In the genomic region with DNA sequence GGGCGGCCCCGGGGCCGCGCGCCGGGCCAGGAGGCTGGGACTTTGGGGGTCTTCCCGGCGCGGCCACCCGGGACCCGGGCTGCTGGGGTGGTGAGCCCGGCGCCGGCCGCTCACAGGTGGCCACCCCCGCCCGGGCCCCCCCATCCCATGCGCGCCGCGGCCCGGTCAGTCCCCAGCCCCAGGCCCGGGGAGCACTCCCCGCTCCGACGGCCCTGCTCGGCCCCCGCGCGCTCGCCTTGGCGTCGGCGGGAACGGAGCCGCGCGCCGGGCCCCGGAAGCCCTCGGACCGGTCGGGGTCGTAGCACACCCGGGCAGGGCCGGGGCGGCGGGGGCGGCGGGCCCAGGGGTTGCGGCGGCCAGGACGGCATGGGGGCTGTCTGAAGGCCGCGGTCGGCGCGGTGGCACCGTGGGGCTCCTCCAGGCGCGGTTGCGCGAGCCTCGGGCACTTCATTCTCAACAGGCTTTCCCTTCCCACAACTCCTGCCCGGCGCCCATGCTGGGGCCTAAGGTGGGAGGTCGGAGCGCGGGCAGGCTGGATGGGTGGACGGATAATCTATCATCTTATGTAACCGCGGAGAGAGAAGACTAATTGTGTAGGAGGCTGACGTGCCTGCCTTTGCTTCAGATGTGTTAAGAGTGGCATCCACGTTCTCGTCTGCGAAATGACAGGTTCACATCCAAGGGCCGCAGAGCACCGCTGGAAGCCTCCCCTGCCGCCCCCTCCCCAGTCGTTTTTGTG, we compare ENCODE assay signal across 1 cellular context.
TF ChIP-seq lines count a peak whose summit lies in the region.

No MANE protein-coding gene starts in this region.

TF ChIP-seq in HepG2, 621 proteins besides CTCF, POLR2A, EP300 and RAD21 (continued from another document and continues in another):
- TF ChIP-seq, protein P1, sequence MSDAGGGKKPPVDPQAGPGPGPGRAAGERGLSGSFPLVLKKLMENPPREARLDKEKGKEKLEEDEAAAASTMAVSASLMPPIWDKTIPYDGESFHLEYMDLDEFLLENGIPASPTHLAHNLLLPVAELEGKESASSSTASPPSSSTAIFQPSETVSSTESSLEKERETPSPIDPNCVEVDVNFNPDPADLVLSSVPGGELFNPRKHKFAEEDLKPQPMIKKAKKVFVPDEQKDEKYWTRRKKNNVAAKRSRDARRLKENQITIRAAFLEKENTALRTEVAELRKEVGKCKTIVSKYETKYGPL (CRISPR knock-in tag; IDR thresholded peaks at IDR 0.05) = peak; percentile 77; the same call in 1 of the 2 replicates
- 0 out of 2 replicates have a peak, but pooled peaks have one; percentile 11 for TF ChIP-seq ELF3 (CRISPR knock-in tag; IDR thresholded peaks at IDR 0.05)
- TF ChIP-seq CHCHD3 (CRISPR knock-in tag; IDR thresholded peaks at IDR 0.05) = no peak
- no peak for TF ChIP-seq MIER3 (CRISPR knock-in tag; IDR thresholded peaks at IDR 0.05; ENCODE audit: borderline replicate concordance)
- peak; percentile 13 for TF ChIP-seq AGO2 (optimal IDR thresholded peaks at IDR 0.05; ENCODE audit: low read depth, low read length)
- TF ChIP-seq, protein P2, sequence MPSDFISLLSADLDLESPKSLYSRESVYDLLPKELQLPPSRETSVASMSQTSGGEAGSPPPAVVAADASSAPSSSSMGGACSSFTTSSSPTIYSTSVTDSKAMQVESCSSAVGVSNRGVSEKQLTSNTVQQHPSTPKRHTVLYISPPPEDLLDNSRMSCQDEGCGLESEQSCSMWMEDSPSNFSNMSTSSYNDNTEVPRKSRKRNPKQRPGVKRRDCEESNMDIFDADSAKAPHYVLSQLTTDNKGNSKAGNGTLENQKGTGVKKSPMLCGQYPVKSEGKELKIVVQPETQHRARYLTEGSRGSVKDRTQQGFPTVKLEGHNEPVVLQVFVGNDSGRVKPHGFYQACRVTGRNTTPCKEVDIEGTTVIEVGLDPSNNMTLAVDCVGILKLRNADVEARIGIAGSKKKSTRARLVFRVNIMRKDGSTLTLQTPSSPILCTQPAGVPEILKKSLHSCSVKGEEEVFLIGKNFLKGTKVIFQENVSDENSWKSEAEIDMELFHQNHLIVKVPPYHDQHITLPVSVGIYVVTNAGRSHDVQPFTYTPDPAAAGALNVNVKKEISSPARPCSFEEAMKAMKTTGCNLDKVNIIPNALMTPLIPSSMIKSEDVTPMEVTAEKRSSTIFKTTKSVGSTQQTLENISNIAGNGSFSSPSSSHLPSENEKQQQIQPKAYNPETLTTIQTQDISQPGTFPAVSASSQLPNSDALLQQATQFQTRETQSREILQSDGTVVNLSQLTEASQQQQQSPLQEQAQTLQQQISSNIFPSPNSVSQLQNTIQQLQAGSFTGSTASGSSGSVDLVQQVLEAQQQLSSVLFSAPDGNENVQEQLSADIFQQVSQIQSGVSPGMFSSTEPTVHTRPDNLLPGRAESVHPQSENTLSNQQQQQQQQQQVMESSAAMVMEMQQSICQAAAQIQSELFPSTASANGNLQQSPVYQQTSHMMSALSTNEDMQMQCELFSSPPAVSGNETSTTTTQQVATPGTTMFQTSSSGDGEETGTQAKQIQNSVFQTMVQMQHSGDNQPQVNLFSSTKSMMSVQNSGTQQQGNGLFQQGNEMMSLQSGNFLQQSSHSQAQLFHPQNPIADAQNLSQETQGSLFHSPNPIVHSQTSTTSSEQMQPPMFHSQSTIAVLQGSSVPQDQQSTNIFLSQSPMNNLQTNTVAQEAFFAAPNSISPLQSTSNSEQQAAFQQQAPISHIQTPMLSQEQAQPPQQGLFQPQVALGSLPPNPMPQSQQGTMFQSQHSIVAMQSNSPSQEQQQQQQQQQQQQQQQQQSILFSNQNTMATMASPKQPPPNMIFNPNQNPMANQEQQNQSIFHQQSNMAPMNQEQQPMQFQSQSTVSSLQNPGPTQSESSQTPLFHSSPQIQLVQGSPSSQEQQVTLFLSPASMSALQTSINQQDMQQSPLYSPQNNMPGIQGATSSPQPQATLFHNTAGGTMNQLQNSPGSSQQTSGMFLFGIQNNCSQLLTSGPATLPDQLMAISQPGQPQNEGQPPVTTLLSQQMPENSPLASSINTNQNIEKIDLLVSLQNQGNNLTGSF (CRISPR knock-in tag; IDR thresholded peaks at IDR 0.05) = no peak
- TF ChIP-seq ZNF20 (CRISPR knock-in tag; IDR thresholded peaks at IDR 0.05) = no peak
- no peak for TF ChIP-seq FOXA3 (CRISPR knock-in tag; IDR thresholded peaks at IDR 0.05)
- TF ChIP-seq, protein P3, sequence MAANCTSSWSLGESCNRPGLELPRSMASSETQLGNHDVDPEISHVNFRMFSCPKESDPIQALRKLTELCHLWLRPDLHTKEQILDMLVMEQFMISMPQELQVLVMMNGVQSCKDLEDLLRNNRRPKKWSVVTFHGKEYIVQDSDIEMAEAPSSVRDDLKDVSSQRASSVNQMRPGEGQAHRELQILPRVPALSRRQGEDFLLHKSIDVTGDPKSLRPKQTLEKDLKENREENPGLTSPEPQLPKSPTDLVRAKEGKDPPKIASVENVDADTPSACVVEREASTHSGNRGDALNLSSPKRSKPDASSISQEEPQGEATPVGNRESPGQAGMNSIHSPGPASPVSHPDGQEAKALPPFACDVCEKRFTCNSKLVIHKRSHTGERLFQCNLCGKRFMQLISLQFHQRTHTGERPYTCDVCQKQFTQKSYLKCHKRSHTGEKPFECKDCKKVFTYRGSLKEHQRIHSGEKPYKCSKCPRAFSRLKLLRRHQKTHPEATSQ (CRISPR knock-in tag; IDR thresholded peaks at IDR 0.05; ENCODE audit: borderline replicate concordance) = no peak
- TF ChIP-seq, protein P4, sequence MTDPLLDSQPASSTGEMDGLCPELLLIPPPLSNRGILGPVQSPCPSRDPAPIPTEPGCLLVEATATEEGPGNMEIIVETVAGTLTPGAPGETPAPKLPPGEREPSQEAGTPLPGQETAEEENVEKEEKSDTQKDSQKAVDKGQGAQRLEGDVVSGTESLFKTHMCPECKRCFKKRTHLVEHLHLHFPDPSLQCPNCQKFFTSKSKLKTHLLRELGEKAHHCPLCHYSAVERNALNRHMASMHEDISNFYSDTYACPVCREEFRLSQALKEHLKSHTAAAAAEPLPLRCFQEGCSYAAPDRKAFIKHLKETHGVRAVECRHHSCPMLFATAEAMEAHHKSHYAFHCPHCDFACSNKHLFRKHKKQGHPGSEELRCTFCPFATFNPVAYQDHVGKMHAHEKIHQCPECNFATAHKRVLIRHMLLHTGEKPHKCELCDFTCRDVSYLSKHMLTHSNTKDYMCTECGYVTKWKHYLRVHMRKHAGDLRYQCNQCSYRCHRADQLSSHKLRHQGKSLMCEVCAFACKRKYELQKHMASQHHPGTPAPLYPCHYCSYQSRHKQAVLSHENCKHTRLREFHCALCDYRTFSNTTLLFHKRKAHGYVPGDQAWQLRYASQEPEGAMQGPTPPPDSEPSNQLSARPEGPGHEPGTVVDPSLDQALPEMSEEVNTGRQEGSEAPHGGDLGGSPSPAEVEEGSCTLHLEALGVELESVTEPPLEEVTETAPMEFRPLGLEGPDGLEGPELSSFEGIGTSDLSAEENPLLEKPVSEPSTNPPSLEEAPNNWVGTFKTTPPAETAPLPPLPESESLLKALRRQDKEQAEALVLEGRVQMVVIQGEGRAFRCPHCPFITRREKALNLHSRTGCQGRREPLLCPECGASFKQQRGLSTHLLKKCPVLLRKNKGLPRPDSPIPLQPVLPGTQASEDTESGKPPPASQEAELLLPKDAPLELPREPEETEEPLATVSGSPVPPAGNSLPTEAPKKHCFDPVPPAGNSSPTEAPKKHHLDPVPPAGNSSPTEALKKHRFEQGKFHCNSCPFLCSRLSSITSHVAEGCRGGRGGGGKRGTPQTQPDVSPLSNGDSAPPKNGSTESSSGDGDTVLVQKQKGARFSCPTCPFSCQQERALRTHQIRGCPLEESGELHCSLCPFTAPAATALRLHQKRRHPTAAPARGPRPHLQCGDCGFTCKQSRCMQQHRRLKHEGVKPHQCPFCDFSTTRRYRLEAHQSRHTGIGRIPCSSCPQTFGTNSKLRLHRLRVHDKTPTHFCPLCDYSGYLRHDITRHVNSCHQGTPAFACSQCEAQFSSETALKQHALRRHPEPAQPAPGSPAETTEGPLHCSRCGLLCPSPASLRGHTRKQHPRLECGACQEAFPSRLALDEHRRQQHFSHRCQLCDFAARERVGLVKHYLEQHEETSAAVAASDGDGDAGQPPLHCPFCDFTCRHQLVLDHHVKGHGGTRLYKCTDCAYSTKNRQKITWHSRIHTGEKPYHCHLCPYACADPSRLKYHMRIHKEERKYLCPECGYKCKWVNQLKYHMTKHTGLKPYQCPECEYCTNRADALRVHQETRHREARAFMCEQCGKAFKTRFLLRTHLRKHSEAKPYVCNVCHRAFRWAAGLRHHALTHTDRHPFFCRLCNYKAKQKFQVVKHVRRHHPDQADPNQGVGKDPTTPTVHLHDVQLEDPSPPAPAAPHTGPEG (CRISPR knock-in tag; IDR thresholded peaks at IDR 0.05) = no peak
- no peak for TF ChIP-seq MTF2 (CRISPR knock-in tag; IDR thresholded peaks at IDR 0.05; ENCODE audit: borderline replicate concordance)
- TF ChIP-seq SETDB1 (CRISPR knock-in tag; IDR thresholded peaks at IDR 0.05; ENCODE audit: borderline replicate concordance) = no peak
- TF ChIP-seq, protein P5, sequence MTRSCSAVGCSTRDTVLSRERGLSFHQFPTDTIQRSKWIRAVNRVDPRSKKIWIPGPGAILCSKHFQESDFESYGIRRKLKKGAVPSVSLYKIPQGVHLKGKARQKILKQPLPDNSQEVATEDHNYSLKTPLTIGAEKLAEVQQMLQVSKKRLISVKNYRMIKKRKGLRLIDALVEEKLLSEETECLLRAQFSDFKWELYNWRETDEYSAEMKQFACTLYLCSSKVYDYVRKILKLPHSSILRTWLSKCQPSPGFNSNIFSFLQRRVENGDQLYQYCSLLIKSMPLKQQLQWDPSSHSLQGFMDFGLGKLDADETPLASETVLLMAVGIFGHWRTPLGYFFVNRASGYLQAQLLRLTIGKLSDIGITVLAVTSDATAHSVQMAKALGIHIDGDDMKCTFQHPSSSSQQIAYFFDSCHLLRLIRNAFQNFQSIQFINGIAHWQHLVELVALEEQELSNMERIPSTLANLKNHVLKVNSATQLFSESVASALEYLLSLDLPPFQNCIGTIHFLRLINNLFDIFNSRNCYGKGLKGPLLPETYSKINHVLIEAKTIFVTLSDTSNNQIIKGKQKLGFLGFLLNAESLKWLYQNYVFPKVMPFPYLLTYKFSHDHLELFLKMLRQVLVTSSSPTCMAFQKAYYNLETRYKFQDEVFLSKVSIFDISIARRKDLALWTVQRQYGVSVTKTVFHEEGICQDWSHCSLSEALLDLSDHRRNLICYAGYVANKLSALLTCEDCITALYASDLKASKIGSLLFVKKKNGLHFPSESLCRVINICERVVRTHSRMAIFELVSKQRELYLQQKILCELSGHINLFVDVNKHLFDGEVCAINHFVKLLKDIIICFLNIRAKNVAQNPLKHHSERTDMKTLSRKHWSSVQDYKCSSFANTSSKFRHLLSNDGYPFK (CRISPR knock-in tag; IDR thresholded peaks at IDR 0.05; ENCODE audit: borderline replicate concordance) = no peak
- no peak for TF ChIP-seq TMF1 (CRISPR knock-in tag; IDR thresholded peaks at IDR 0.05; ENCODE audit: low read depth)
- TF ChIP-seq SMARCC2 (IDR thresholded peaks at IDR 0.05) = no peak
- no peak for TF ChIP-seq ZNF326 (CRISPR knock-in tag; IDR thresholded peaks at IDR 0.05; ENCODE audit: borderline replicate concordance)
- TF ChIP-seq, protein P6, sequence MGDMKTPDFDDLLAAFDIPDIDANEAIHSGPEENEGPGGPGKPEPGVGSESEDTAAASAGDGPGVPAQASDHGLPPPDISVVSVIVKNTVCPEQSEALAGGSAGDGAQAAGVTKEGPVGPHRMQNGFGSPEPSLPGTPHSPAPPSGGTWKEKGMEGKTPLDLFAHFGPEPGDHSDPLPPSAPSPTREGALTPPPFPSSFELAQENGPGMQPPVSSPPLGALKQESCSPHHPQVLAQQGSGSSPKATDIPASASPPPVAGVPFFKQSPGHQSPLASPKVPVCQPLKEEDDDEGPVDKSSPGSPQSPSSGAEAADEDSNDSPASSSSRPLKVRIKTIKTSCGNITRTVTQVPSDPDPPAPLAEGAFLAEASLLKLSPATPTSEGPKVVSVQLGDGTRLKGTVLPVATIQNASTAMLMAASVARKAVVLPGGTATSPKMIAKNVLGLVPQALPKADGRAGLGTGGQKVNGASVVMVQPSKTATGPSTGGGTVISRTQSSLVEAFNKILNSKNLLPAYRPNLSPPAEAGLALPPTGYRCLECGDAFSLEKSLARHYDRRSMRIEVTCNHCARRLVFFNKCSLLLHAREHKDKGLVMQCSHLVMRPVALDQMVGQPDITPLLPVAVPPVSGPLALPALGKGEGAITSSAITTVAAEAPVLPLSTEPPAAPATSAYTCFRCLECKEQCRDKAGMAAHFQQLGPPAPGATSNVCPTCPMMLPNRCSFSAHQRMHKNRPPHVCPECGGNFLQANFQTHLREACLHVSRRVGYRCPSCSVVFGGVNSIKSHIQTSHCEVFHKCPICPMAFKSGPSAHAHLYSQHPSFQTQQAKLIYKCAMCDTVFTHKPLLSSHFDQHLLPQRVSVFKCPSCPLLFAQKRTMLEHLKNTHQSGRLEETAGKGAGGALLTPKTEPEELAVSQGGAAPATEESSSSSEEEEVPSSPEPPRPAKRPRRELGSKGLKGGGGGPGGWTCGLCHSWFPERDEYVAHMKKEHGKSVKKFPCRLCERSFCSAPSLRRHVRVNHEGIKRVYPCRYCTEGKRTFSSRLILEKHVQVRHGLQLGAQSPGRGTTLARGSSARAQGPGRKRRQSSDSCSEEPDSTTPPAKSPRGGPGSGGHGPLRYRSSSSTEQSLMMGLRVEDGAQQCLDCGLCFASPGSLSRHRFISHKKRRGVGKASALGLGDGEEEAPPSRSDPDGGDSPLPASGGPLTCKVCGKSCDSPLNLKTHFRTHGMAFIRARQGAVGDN (CRISPR knock-in tag; IDR thresholded peaks at IDR 0.05) = peak; percentile 43; the same call in 1 of the 2 replicates
- no peak for TF ChIP-seq SSRP1 (CRISPR knock-in tag; IDR thresholded peaks at IDR 0.05)
- TF ChIP-seq ZFX (CRISPR knock-in tag; IDR thresholded peaks at IDR 0.05; ENCODE audit: low read depth) = peak; percentile 53
- TF ChIP-seq TBX3 (IDR thresholded peaks at IDR 0.05; ENCODE audit: borderline replicate concordance) = no peak
- no peak for TF ChIP-seq ZNF446 (CRISPR knock-in tag; IDR thresholded peaks at IDR 0.05)
- TF ChIP-seq, protein P7, sequence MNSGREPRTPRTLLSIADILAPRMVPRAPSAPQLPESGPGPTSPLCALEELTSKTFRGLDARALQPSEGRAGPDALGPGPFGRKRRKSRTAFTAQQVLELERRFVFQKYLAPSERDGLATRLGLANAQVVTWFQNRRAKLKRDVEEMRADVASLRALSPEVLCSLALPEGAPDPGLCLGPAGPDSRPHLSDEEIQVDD (CRISPR knock-in tag; IDR thresholded peaks at IDR 0.05; ENCODE audit: borderline replicate concordance) = 0 out of 2 replicates have a peak, but pooled peaks have one; percentile 7
- TF ChIP-seq POLR2AphosphoS5 (IDR thresholded peaks at IDR 0.05; ENCODE audit: low read depth, low read length) = no peak
- TF ChIP-seq, protein P8, sequence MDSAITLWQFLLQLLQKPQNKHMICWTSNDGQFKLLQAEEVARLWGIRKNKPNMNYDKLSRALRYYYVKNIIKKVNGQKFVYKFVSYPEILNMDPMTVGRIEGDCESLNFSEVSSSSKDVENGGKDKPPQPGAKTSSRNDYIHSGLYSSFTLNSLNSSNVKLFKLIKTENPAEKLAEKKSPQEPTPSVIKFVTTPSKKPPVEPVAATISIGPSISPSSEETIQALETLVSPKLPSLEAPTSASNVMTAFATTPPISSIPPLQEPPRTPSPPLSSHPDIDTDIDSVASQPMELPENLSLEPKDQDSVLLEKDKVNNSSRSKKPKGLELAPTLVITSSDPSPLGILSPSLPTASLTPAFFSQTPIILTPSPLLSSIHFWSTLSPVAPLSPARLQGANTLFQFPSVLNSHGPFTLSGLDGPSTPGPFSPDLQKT (CRISPR knock-in tag; IDR thresholded peaks at IDR 0.05; ENCODE audit: borderline replicate concordance) = no peak
- TF ChIP-seq, protein P9, sequence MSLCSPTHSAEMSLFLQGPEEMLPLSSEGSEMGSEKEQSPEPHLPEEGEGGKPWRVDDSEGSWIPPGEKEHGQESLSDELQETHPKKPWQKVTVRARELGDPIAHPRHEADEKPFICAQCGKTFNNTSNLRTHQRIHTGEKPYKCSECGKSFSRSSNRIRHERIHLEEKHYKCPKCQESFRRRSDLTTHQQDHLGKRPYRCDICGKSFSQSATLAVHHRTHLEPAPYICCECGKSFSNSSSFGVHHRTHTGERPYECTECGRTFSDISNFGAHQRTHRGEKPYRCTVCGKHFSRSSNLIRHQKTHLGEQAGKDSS (CRISPR knock-in tag; IDR thresholded peaks at IDR 0.05; ENCODE audit: borderline replicate concordance, low read depth) = no peak
